Comparison of ENCODE assay signal across 9 cellular contexts in genomic region chr9:104907278-104907951, GRCh38. TPM values are rescaled to one million over a fixed set of nuclear protein-coding genes. Genes with fewer than 3 reads are reported as not detected.
DNase-seq lines count a peak whose midpoint lies in the region; ATAC-seq, FAIRE-seq and TF ChIP-seq lines count a peak whose summit lies in the region.
"Had no signal": no experiment of that assay in that cellular context is flagged by ENCODE, and none has a peak within 500 bp of the region (broad histone marks: within the 10 kb centered on the region; RNA-seq: fewer than 3 reads in every experiment).

No MANE protein-coding gene starts in this region.

- H3K27ac ChIP-seq in GM23338 (ENCODE audit: low read depth) (no peak overlapping the region), breast epithelium (peak overlapping the region; percentile 55 to 93), left ventricle myocardium inferior (replicated peaks) (peak overlapping the region; percentile 57), smooth muscle cell (ENCODE audit: low read depth) (peak overlapping the region; percentile 15), kidney (ENCODE audit: low read depth in 2 of 2, low read length in 2 of 2) (peak overlapping the region in 1 of 2 donors; percentile 55)

- H3K36me3 Mint-ChIP-seq in GM23338 (ENCODE audit: low read depth) (no peaks in the 10 kb centered on the region), T-helper 17 cell (ENCODE audit: low read depth) (peaks cover 2% of the 10 kb centered on the region)

- no peak for DNase-seq in GM23338 (ENCODE audit: low spot score)
- DNase-seq in breast epithelium (ENCODE audit: low spot score in 2 of 2), result no peak
- DNase-seq in left ventricle myocardium inferior, result no peak
- DNase-seq in smooth muscle cell (lab: John Stamatoyannopoulos, UW; ENCODE audit: unreplicated experiment), result no peak
- DNase-seq in NCI-H1417 (lab: John Stamatoyannopoulos, UW), result no peak
- DNase-seq in kidney, result no peak
- DNase-seq in T-helper 17 cell, result no peak
- DNase-seq in GOT3 (lab: John Stamatoyannopoulos, UW), result no peak
- DNase-seq: DMS79 had no signal

- H3K4me3 Mint-ChIP-seq in GM23338 (no peak overlapping the region), T-helper 17 cell (no peak overlapping the region)

- no peak overlapping the region for H3K9ac ChIP-seq in smooth muscle cell (ENCODE audit: low read depth)
- H3K9ac ChIP-seq in kidney (ENCODE audit: low read length in 2 of 2), result no peak overlapping the region

- H3K4me1 Mint-ChIP-seq in GM23338, result peaks cover 21% of the 10 kb centered on the region
- H3K4me1 Mint-ChIP-seq in T-helper 17 cell, result peaks cover 19% of the 10 kb centered on the region

- H3K9me3 Mint-ChIP-seq in GM23338, result no peaks in the 10 kb centered on the region

- H3K4me2 ChIP-seq in GM23338 (no peak overlapping the region), smooth muscle cell (peak overlapping the region; percentile 53)

- H3F3A ChIP-seq in GM23338 (replicated peaks; ENCODE audit: low read depth) (no peaks in the 10 kb centered on the region), smooth muscle cell (ENCODE audit: low read depth) (peaks cover 3% of the 10 kb centered on the region)

- ATAC-seq in GM23338, result no peak
- ATAC-seq in T-helper 17 cell, result no peak

- H4K20me1 ChIP-seq in GM23338 (replicated peaks; ENCODE audit: insufficient read depth), result no peaks in the 10 kb centered on the region
- H4K20me1 ChIP-seq in smooth muscle cell (ENCODE audit: low read depth), result peaks cover 69% of the 10 kb centered on the region

- H3K27me3 ChIP-seq in GM23338 (ENCODE audit: insufficient read depth) (no peaks in the 10 kb centered on the region), breast epithelium (no peaks in the 10 kb centered on the region), left ventricle myocardium inferior (ENCODE audit: low read depth) (no peaks in the 10 kb centered on the region), smooth muscle cell (ENCODE audit: low read depth) (no peaks in the 10 kb centered on the region)

- no peaks in the 10 kb centered on the region; the same call in 1 of the 2 replicates for H3K9me2 ChIP-seq in GM23338 (ENCODE audit: insufficient read depth)

- H3K4me3 ChIP-seq in GM23338 (no peak overlapping the region), breast epithelium (peak overlapping the region in 1 of 3 donors; percentile 43), left ventricle myocardium inferior (no peak overlapping the region), smooth muscle cell (no peak overlapping the region), kidney (ENCODE audit: low read length in 2 of 2) (no peak overlapping the region)

- H2AFZ ChIP-seq in GM23338 (peak overlapping the region; percentile 10; the same call in 1 of the 2 replicates), smooth muscle cell (ENCODE audit: low read depth) (no peak overlapping the region)

- intact Hi-C loops in breast epithelium (cut with DNase I; ENCODE audit: low total_unique reads) (no loop called here), left ventricle myocardium inferior (cut with micrococcal nuclease) (no loop called here), kidney (cut with DNase I) (no loop called here)

- TF ChIP-seq CTCF in GM23338 (conservative IDR thresholded peaks at IDR 0.05; ENCODE audit: low read depth in 2 of 2) (no peak), breast epithelium (IDR thresholded peaks at IDR 0.05) (no peak), left ventricle myocardium inferior (IDR thresholded peaks at IDR 0.05; ENCODE audit: borderline replicate concordance) (no peak), smooth muscle cell (IDR thresholded peaks at IDR 0.05; ENCODE audit: borderline replicate concordance, insufficient read depth, poor library complexity, severe bottlenecking) (no peak), kidney (IDR thresholded peaks at IDR 0.05; ENCODE audit: borderline replicate concordance, extremely low read depth, insufficient read depth) (no peak)

- no peaks in the 10 kb centered on the region for H3K36me3 ChIP-seq in GM23338 (ENCODE audit: insufficient read depth)
- H3K36me3 ChIP-seq in breast epithelium, result no peaks in the 10 kb centered on the region
- H3K36me3 ChIP-seq in left ventricle myocardium inferior, result peaks cover 10% of the 10 kb centered on the region
- no peaks in the 10 kb centered on the region for H3K36me3 ChIP-seq in smooth muscle cell (ENCODE audit: low read depth)
- no peaks in the 10 kb centered on the region for H3K36me3 ChIP-seq in kidney (ENCODE audit: control insufficient read depth in 1 of 2, insufficient read depth in 2 of 2, low read length in 2 of 2)

- H3K79me2 ChIP-seq in GM23338 (replicated peaks; ENCODE audit: insufficient read depth), result no peaks in the 10 kb centered on the region
- H3K79me2 ChIP-seq in smooth muscle cell (ENCODE audit: low read depth), result peaks cover 30% of the 10 kb centered on the region

- H3K9me3 ChIP-seq in breast epithelium, result no peaks in the 10 kb centered on the region
- H3K9me3 ChIP-seq in left ventricle myocardium inferior (replicated peaks), result no peaks in the 10 kb centered on the region
- no peaks in the 10 kb centered on the region for H3K9me3 ChIP-seq in smooth muscle cell (replicated peaks; ENCODE audit: low read depth)
- H3K9me3 ChIP-seq in kidney (ENCODE audit: control insufficient read depth in 1 of 2, low read length in 2 of 2), result no peaks in the 10 kb centered on the region
- no peaks in the 10 kb centered on the region for H3K9me3 ChIP-seq in T-helper 17 cell (ENCODE audit: control insufficient read depth, low read length, poor library complexity, severe bottlenecking)

- no peak for TF ChIP-seq POLR2A in breast epithelium (IDR thresholded peaks at IDR 0.05)

- H3K27ac Mint-ChIP-seq in GM23338, result no peak overlapping the region
- no peak overlapping the region for H3K27ac Mint-ChIP-seq in T-helper 17 cell

- no peak for FAIRE-seq in kidney (lab: Jason Lieb, UNC)

- H3K4me1 ChIP-seq in GM23338 (ENCODE audit: insufficient read depth) (0 out of 2 replicates have a peak, but pooled peaks cover 3% of the 10 kb centered on the region), breast epithelium (peaks cover 5 to 26% of the 10 kb centered on the region in 2 donors), left ventricle myocardium inferior (peaks cover 94% of the 10 kb centered on the region), smooth muscle cell (ENCODE audit: low read depth) (peaks cover 38% of the 10 kb centered on the region), kidney (ENCODE audit: control insufficient read depth in 1 of 2, insufficient read depth in 1 of 2, low read depth in 1 of 2, low read length in 2 of 2) (peaks cover 3 to 9% of the 10 kb centered on the region in 2 donors)

- H3K27me3 Mint-ChIP-seq in GM23338 (ENCODE audit: insufficient read depth, low read depth, poor library complexity) (peaks cover 3% of the 10 kb centered on the region), T-helper 17 cell (no peaks in the 10 kb centered on the region)

- WGBS in smooth muscle cell (ENCODE audit: low lambda C conversion rate), result 65% methylated on average over 11 of the region's 11 CpGs

TF ChIP-seq in GM23338, 12 proteins besides CTCF, POLR2A, EP300 and RAD21 (continues in another document):
- TF ChIP-seq EZH2 (IDR thresholded peaks at IDR 0.05; ENCODE audit: low read depth, unreplicated experiment) (no peak), ZNF331 (CRISPR knock-in tag; IDR thresholded peaks at IDR 0.05; ENCODE audit: low read depth) (no peak), NANOG (IDR thresholded peaks at IDR 0.05; ENCODE audit: borderline replicate concordance) (no peak), ETS1 (IDR thresholded peaks at IDR 0.05) (no peak), REST (IDR thresholded peaks at IDR 0.05; ENCODE audit: unreplicated experiment) (no peak), CREB1 (CRISPR knock-in tag; IDR thresholded peaks at IDR 0.05; ENCODE audit: low read depth) (no peak), JUNB (IDR thresholded peaks at IDR 0.05; ENCODE audit: unreplicated experiment) (no peak), STAT1 (IDR thresholded peaks at IDR 0.05; ENCODE audit: unreplicated experiment) (no peak)

RNA-seq across cellular contexts. Expression of gene ABCA1, which starts 20.5 kb away (rescaled TPM):
- total RNA-seq in GM23338 (2014; rRNA removed; shearing (Covaris generic)), result 2.8 and 2.9 TPM in 2 replicates
- polyA plus RNA-seq in GM23338 (2016; fragmentation: Nextera tagmentation; extraction: Ambion mirVana), result 1.1 and 1.4 TPM in 2 replicates
- total RNA-seq in breast epithelium, result 100 to 1,000 TPM in 1 of 3 donors, 10 to 100 TPM in 2; 57.0 to 100 (median 67.8) TPM
- total RNA-seq in left ventricle myocardium inferior, result 10.8 TPM
- total RNA-seq in smooth muscle cell, result 29.6 and 29.8 TPM in 2 replicates
- polyA plus RNA-seq in smooth muscle cell, result 2.8 and 2.9 TPM in 2 replicates
- total RNA-seq in kidney, result 26.1 TPM
- 1.4 TPM for polyA plus RNA-seq in kidney (ENCODE audit: insufficient read depth, low read depth, low replicate concordance)
- total RNA-seq in T-helper 17 cell, result 10 to 100 TPM; 16.0 to 18.9 TPM
